Comparison of ENCODE assay signal across 16 cellular contexts in genomic region chr2:225196579-225196978, GRCh38.
"Had no signal": no experiment of that assay in that cellular context is flagged by ENCODE, and none has a peak within 500 bp of the region (broad histone marks: within the 10 kb centered on the region; RNA-seq: fewer than 3 reads in every experiment).

No MANE protein-coding gene starts in this region.

- H3K9me3 ChIP-seq: gastroesophageal sphincter, left ventricle myocardium inferior, lower lobe of right lung, pancreas had no signal

- DNase-seq: effector memory CD4-positive, alpha-beta T cell; glutamatergic neuron; kidney; left cardiac atrium; left ventricle myocardium inferior; lower lobe of right lung; occipital lobe; pancreas; right cardiac atrium; stimulated activated CD4-positive, alpha-beta T cell treated with anti-CD3 and anti-CD28 coated beads, Interleukin-2, amount 100 ng/mL, for 48 hours; stimulated activated naive CD4-positive, alpha-beta T cell treated with Interleukin-2 at 50 U/mL for 16 hours had no signal

- ATAC-seq: gastroesophageal sphincter; left cardiac atrium; lower lobe of right lung; natural killer cell treated with Interleukin-12 subunit alpha and Interleukin-12 subunit beta and Interleukin-15 and Interleukin-18, amount 100 ng/mL, for 72 hours; pancreas; right cardiac atrium had no signal

- H3K4me3 ChIP-seq: gastroesophageal sphincter, left ventricle myocardium inferior, lower lobe of right lung, pancreas, smooth muscle cell had no signal

- H3K4me1 ChIP-seq: gastroesophageal sphincter, left ventricle myocardium inferior, lower lobe of right lung, pancreas had no signal

- H3K27ac ChIP-seq: gastroesophageal sphincter, left ventricle myocardium inferior, lower lobe of right lung, pancreas had no signal

- H3K27me3 ChIP-seq: gastroesophageal sphincter, pancreas had no signal

- H3K4me2 ChIP-seq: smooth muscle cell had no signal

- FAIRE-seq: endometrium, kidney, pancreas, urothelium cell line had no signal

- H3K36me3 ChIP-seq: gastroesophageal sphincter, left ventricle myocardium inferior, lower lobe of right lung, pancreas had no signal
